In genomic region chr16:1261131-1261917, GRCh38 we compare ENCODE assay signal across 1 cellular context.
A peak's percentile ranks its signal among the peaks of the same experiment; 100 is the strongest.
TF ChIP-seq lines count a peak whose summit lies in the region.

No MANE protein-coding gene starts in this region.

TF ChIP-seq in HepG2, 621 proteins besides CTCF, POLR2A, EP300 and RAD21:
- TF ChIP-seq CBFB (CRISPR knock-in tag; IDR thresholded peaks at IDR 0.05) (no peak), ZNF709 (CRISPR knock-in tag; IDR thresholded peaks at IDR 0.05) (no peak), PITX1 (CRISPR knock-in tag; IDR thresholded peaks at IDR 0.05) (no peak), MTF2 (CRISPR knock-in tag; IDR thresholded peaks at IDR 0.05; ENCODE audit: borderline replicate concordance) (peak; percentile 75; the same call in 1 of the 2 replicates), MTA1 (CRISPR knock-in tag; IDR thresholded peaks at IDR 0.05; ENCODE audit: borderline replicate concordance) (no peak), SIX4 (CRISPR knock-in tag; IDR thresholded peaks at IDR 0.05) (no peak), PPARG (CRISPR knock-in tag; conservative IDR thresholded peaks at IDR 0.05) (no peak), TRAFD1 (CRISPR knock-in tag; IDR thresholded peaks at IDR 0.05; ENCODE audit: borderline replicate concordance) (no peak), MAFF (IDR thresholded peaks at IDR 0.05; ENCODE audit: low read depth, low read length) (no peak), STAT5B (CRISPR knock-in tag; IDR thresholded peaks at IDR 0.05) (no peak), KLF11 (CRISPR knock-in tag; IDR thresholded peaks at IDR 0.05) (no peak), HINFP (CRISPR knock-in tag; IDR thresholded peaks at IDR 0.05; ENCODE audit: low read depth) (no peak), SAP130 (CRISPR knock-in tag; IDR thresholded peaks at IDR 0.05; ENCODE audit: low read depth) (no peak), THAP9 (CRISPR knock-in tag; IDR thresholded peaks at IDR 0.05; ENCODE audit: borderline replicate concordance) (no peak), ZNF687 (CRISPR knock-in tag; IDR thresholded peaks at IDR 0.05) (peak; percentile 14; the same call in 1 of the 2 replicates), TGIF2 (CRISPR knock-in tag; IDR thresholded peaks at IDR 0.05) (no peak), ZNF879 (CRISPR knock-in tag; IDR thresholded peaks at IDR 0.05) (no peak), EZH2 (conservative IDR thresholded peaks at IDR 0.05; ENCODE audit: low read depth, low read length) (peak; percentile 77; the same call in 1 of the 2 replicates), HOXA5 (CRISPR knock-in tag; IDR thresholded peaks at IDR 0.05) (no peak), MYNN (CRISPR knock-in tag; IDR thresholded peaks at IDR 0.05; ENCODE audit: low read depth) (no peak)
